In the genomic region with DNA sequence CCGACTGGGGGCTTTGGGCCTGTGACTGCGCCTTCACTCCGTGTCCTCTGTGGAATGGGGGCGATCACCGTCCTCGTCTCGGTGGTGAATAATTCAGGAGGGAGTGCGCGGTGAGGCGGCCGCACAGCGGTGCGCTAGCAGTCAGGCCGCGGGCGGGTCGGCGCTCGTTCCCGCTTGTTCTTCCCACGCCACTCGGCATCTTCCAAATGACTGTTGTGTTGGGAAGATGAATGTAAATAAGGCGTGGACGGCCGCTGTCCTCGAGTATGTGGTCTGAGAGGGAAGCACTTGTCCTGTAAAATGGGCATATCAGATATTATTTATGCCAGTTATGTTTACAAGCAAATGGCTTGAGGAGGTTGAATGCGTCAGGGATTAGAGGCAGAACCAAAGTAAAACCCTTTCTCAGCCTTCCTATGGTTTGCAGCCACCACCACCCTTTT, we compare ENCODE assay signal across 8 cellular contexts. TPM values are rescaled to one million over a fixed set of nuclear protein-coding genes. Genes with fewer than 3 reads are reported as not detected.
DNase-seq lines count a peak whose midpoint lies in the region; ATAC-seq and TF ChIP-seq lines count a peak whose summit lies in the region.

No MANE protein-coding gene starts in this region.

- peak overlapping the region; percentile 97 for H3K27ac Mint-ChIP-seq in activated T-helper 17 cell treated with anti-CD3 and anti-CD28 coated beads, Interleukin-2, amount 50 U/mL, for 72 hours

- H3K27ac ChIP-seq in right atrium auricular region (peak overlapping the region; percentile 97 to 98), skin epidermis (peak overlapping the region; percentile 60 to 99 (median 97))

- TF ChIP-seq CTCF in AG10803 (conservative IDR thresholded peaks at IDR 0.05; ENCODE audit: low read length) (no peak), right atrium auricular region (IDR thresholded peaks at IDR 0.05) (peak in 1 of 2 donors; percentile 12), GM10266 (IDR thresholded peaks at IDR 0.05; ENCODE audit: control insufficient read depth, insufficient read depth, low read depth, missing control alignments) (no peak)

- H3K4me1 ChIP-seq in right atrium auricular region = peaks cover 0 to 26% of the 10 kb centered on the region in 2 donors

- H3K27me3 Mint-ChIP-seq in activated T-helper 17 cell treated with anti-CD3 and anti-CD28 coated beads, Interleukin-2, amount 50 U/mL, for 72 hours = peaks cover 3% of the 10 kb centered on the region

- peaks cover 8% of the 10 kb centered on the region for H3K4me1 Mint-ChIP-seq in activated T-helper 17 cell treated with anti-CD3 and anti-CD28 coated beads, Interleukin-2, amount 50 U/mL, for 72 hours

- ATAC-seq in GM18873 (IDR thresholded peaks at IDR 0.05; ENCODE audit: low FRiP score, unreplicated experiment) (peak; percentile 11), HG03108 (IDR thresholded peaks at IDR 0.05; ENCODE audit: unreplicated experiment) (peak; percentile 16)
- peak; percentile 55 for ATAC-seq in activated T-helper 17 cell treated with anti-CD3 and anti-CD28 coated beads, Interleukin-2, amount 50 U/mL, for 72 hours (replicated peaks)

- H3K36me3 Mint-ChIP-seq in activated T-helper 17 cell treated with anti-CD3 and anti-CD28 coated beads, Interleukin-2, amount 50 U/mL, for 72 hours (ENCODE audit: low read depth) = peaks cover 6% of the 10 kb centered on the region

- H3K4me3 Mint-ChIP-seq in activated T-helper 17 cell treated with anti-CD3 and anti-CD28 coated beads, Interleukin-2, amount 50 U/mL, for 72 hours = peak overlapping the region; percentile 89

- DNase-seq in AG10803 (ENCODE audit: low read depth) (no peak), right atrium auricular region (ENCODE audit: low spot score) (no peak), GM10266 (ENCODE audit: extremely low spot score) (no peak), iPS-NIHi11 (ENCODE audit: low spot score) (no peak)

- H3K4me3 ChIP-seq in AG10803 (ENCODE audit: low read length) (peak overlapping the region; percentile 81), right atrium auricular region (peak overlapping the region; percentile 84 to 94), skin epidermis (peak overlapping the region; percentile 66 to 95 (median 84))

- peaks cover 9% of the 10 kb centered on the region for H3K36me3 ChIP-seq in right atrium auricular region

- H3K27me3 ChIP-seq in right atrium auricular region = no peaks in the 10 kb centered on the region

- no peaks in the 10 kb centered on the region for H3K9me3 ChIP-seq in right atrium auricular region

- no peaks in the 10 kb centered on the region for H3K9me3 Mint-ChIP-seq in activated T-helper 17 cell treated with anti-CD3 and anti-CD28 coated beads, Interleukin-2, amount 50 U/mL, for 72 hours

RNA-seq across cellular contexts. Expression of gene VPS4B, which starts 0.6 kb away (rescaled TPM):
- total RNA-seq in activated T-helper 17 cell treated with anti-CD3 and anti-CD28 coated beads, Interleukin-2, amount 50 U/mL, for 72 hours = 10 to 100 TPM; 63.8 to 72.3 TPM
- 10 to 100 TPM; 14.1 to 16.4 TPM for total RNA-seq in right atrium auricular region

RNA-seq across cellular contexts. Expression of gene SERPINB5, which starts 53.9 kb away (rescaled TPM):
- total RNA-seq in activated T-helper 17 cell treated with anti-CD3 and anti-CD28 coated beads, Interleukin-2, amount 50 U/mL, for 72 hours = not detected
- not detected for total RNA-seq in right atrium auricular region

RNA-seq across cellular contexts. Expression of gene KDSR, which starts 55.9 kb away (rescaled TPM):
- 100 to 1,000 TPM in 1 of 2 donors, 10 to 100 TPM in 1; 94.8 to 140 TPM for total RNA-seq in activated T-helper 17 cell treated with anti-CD3 and anti-CD28 coated beads, Interleukin-2, amount 50 U/mL, for 72 hours
- total RNA-seq in right atrium auricular region = 10 to 100 TPM; 32.7 to 33.8 TPM
